20 cellular contexts compared by ENCODE assay signal in genomic region chr7:144367250-144367649, GRCh38. TPM values are rescaled to one million over a fixed set of nuclear protein-coding genes. Genes with fewer than 3 reads are reported as not detected.
"Had no signal": no experiment of that assay in that cellular context is flagged by ENCODE, and none has a peak within 500 bp of the region (broad histone marks: within the 10 kb centered on the region; RNA-seq: fewer than 3 reads in every experiment).

No MANE protein-coding gene starts in this region.

RNA-seq across cellular contexts. Expression of gene NOBOX, which starts 36.2 kb away (rescaled TPM):
- total RNA-seq: activated naive CD4-positive, alpha-beta T cell treated with anti-CD3 and anti-CD28 coated beads for 36 hours; activated naive CD4-positive, alpha-beta T cell treated with anti-CD3 and anti-CD28 coated beads, Interleukin-2, amount 50 U/mL, for 72 hours; activated naive CD8-positive, alpha-beta T cell treated with anti-CD3 and anti-CD28 coated beads for 36 hours; activated naive CD8-positive, alpha-beta T cell treated with anti-CD3 and anti-CD28 coated beads, Interleukin-2, amount 10 ng/mL, durations not matched to agents 7 days and 5 days; activated T-cell treated with anti-CD3 and anti-CD28 coated beads, Interleukin-2, amount 50 U/mL, for 72 hours; activated T-helper 1 cell treated with anti-CD3 and anti-CD28 coated beads, Interleukin-12 subunit alpha, Interleukin-12 subunit beta, Interleukin-2, Interleukin-4 antibody, amounts not matched to agents 30 ng/mL and 10 ng/mL and 1 ng/mL, durations not matched to agents 14 hours and 24 hours and 36 hours; activated T-helper 17 cell treated with anti-CD3 and anti-CD28 coated beads, Interleukin-2, amount 50 U/mL, for 72 hours; activated T-helper 2 cell treated with anti-CD3 and anti-CD28 coated beads, Interferon-gamma antibody, Interleukin-2, Interleukin-4, amounts not matched to agents 10 μg/mL and 5 μg/mL and 100 μg/mL, durations not matched to agents 14 hours and 24 hours and 36 hours; adrenal gland; aorta; ascending aorta; astrocyte; body of pancreas; breast epithelium; bronchial epithelial cell; cardiac muscle cell; cardiac septum; cerebellum; chondrocyte had no signal
- polyA plus RNA-seq: adipose tissue, adrenal gland, aorta, cardiac muscle cell had no signal

RNA-seq across cellular contexts. Expression of gene OR2A1, which starts 55.0 kb away (rescaled TPM):
- total RNA-seq: activated naive CD4-positive, alpha-beta T cell treated with anti-CD3 and anti-CD28 coated beads for 36 hours; activated naive CD4-positive, alpha-beta T cell treated with anti-CD3 and anti-CD28 coated beads, Interleukin-2, amount 50 U/mL, for 72 hours; activated naive CD8-positive, alpha-beta T cell treated with anti-CD3 and anti-CD28 coated beads for 36 hours; activated T-cell treated with anti-CD3 and anti-CD28 coated beads, Interleukin-2, amount 50 U/mL, for 72 hours; activated T-helper 1 cell treated with anti-CD3 and anti-CD28 coated beads, Interleukin-12 subunit alpha, Interleukin-12 subunit beta, Interleukin-2, Interleukin-4 antibody, amounts not matched to agents 30 ng/mL and 10 ng/mL and 1 ng/mL, durations not matched to agents 14 hours and 24 hours and 36 hours; activated T-helper 2 cell treated with anti-CD3 and anti-CD28 coated beads, Interferon-gamma antibody, Interleukin-2, Interleukin-4, amounts not matched to agents 10 μg/mL and 5 μg/mL and 100 μg/mL, durations not matched to agents 14 hours and 24 hours and 36 hours; ascending aorta; astrocyte; body of pancreas; bronchial epithelial cell; cardiac muscle cell; cerebellum; chondrocyte had no signal
- polyA plus RNA-seq: cardiac muscle cell had no signal
